24 cellular contexts compared by ENCODE assay signal in the genomic region with DNA sequence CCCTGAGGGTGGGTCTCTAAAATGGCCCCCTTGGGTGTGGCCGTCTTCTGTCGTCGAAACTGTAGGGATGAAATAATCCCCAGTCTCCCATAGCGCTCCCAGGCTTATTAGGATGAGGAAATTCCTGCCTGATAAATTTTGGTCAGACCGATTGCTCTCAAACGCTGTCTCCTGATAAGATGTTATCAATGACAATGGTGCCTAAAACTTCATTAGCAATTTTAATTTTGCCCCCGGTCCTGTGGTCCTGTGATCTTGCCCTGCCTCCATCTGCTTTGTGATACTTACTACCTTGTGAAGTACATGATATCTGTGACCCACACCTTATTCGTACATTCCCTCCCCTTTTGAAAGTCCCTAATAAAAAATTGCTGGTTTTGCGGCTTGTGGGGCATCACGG.
"Had no signal": no experiment of that assay in that cellular context is flagged by ENCODE, and none has a peak within 500 bp of the region (broad histone marks: within the 10 kb centered on the region; RNA-seq: fewer than 3 reads in every experiment).

No MANE protein-coding gene starts in this region.

- H3K4me3 ChIP-seq: cardiac muscle cell, MG63, SK-N-MC had no signal

- H3K27ac ChIP-seq: brain microvascular endothelial cell, cardiac muscle cell, SK-N-MC had no signal

- H3K36me3 ChIP-seq: brain microvascular endothelial cell, cardiac muscle cell, MG63 had no signal

- H3K9me3 ChIP-seq: MG63 had no signal

- ATAC-seq: activated CD8-positive, alpha-beta T cell treated with anti-CD3 and anti-CD28 coated beads for 36 hours; activated T-cell treated with anti-CD3 and anti-CD28 coated beads, Interleukin-2, amount 50 U/mL, for 72 hours; Right ventricle myocardium inferior; T-cell had no signal

- H3K27me3 Mint-ChIP-seq: activated CD8-positive, alpha-beta T cell treated with anti-CD3 and anti-CD28 coated beads for 36 hours had no signal

- H3K4me3 Mint-ChIP-seq: activated CD8-positive, alpha-beta T cell treated with anti-CD3 and anti-CD28 coated beads for 36 hours; activated naive CD4-positive, alpha-beta T cell treated with anti-CD3 and anti-CD28 coated beads, Interleukin-2, amount 10 ng/mL, durations not matched to agents 7 days and 5 days; activated naive CD8-positive, alpha-beta T cell treated with anti-CD3 and anti-CD28 coated beads for 36 hours; activated T-cell treated with anti-CD3 and anti-CD28 coated beads, Interleukin-2, amount 50 U/mL, for 72 hours; T-cell had no signal

- DNase-seq: activated CD4-positive, alpha-beta T cell treated with anti-CD3 and anti-CD28 coated beads for 4 hours; activated CD8-positive, alpha-beta memory T cell treated with anti-CD3 and anti-CD28 coated beads, Interleukin-2, amount 50 U/mL, for 4 hours; activated CD8-positive, alpha-beta T cell treated with anti-CD3 and anti-CD28 coated beads for 36 hours; activated gamma-delta T cell treated with Interleukin-2 at 50 U/mL for 16 hours; activated naive CD4-positive, alpha-beta T cell treated with anti-CD3 and anti-CD28 coated beads, Interleukin-2, amount 10 ng/mL, durations not matched to agents 7 days and 5 days; activated naive CD8-positive, alpha-beta T cell treated with anti-CD3 and anti-CD28 coated beads for 36 hours; activated T-cell treated with anti-CD3 and anti-CD28 coated beads, Interleukin-2, amount 50 U/mL, for 72 hours; brain microvascular endothelial cell; MG63; MV-4-11; NCI-H1092 treated with DMSO at 0.1 percent for 48 hours; NCI-H1417 treated with DMSO at 0.1 percent for 48 hours; NCI-H1694; NCI-H2029; NCI-H345; NCI-H510A; NCI-H526 treated with DMSO at 0.1 percent for 48 hours; T-cell; T-helper 2 cell; T1000 had no signal

- H3K36me3 Mint-ChIP-seq: activated naive CD8-positive, alpha-beta T cell treated with anti-CD3 and anti-CD28 coated beads for 36 hours; T-cell had no signal

- H3K27me3 ChIP-seq: brain microvascular endothelial cell, cardiac muscle cell had no signal

- H3K9me3 Mint-ChIP-seq: activated CD8-positive, alpha-beta T cell treated with anti-CD3 and anti-CD28 coated beads for 36 hours; T-cell had no signal

- H3K27ac Mint-ChIP-seq: activated CD8-positive, alpha-beta T cell treated with anti-CD3 and anti-CD28 coated beads for 36 hours; activated naive CD4-positive, alpha-beta T cell treated with anti-CD3 and anti-CD28 coated beads, Interleukin-2, amount 10 ng/mL, durations not matched to agents 7 days and 5 days; activated naive CD8-positive, alpha-beta T cell treated with anti-CD3 and anti-CD28 coated beads for 36 hours; activated T-cell treated with anti-CD3 and anti-CD28 coated beads, Interleukin-2, amount 50 U/mL, for 72 hours; activated T-helper 2 cell treated with anti-CD3 and anti-CD28 coated beads, Interferon-gamma antibody, Interleukin-2, Interleukin-4, amounts not matched to agents 10 μg/mL and 5 μg/mL and 100 μg/mL, durations not matched to agents 14 hours and 24 hours and 36 hours; T-cell had no signal
